In the genomic region with DNA sequence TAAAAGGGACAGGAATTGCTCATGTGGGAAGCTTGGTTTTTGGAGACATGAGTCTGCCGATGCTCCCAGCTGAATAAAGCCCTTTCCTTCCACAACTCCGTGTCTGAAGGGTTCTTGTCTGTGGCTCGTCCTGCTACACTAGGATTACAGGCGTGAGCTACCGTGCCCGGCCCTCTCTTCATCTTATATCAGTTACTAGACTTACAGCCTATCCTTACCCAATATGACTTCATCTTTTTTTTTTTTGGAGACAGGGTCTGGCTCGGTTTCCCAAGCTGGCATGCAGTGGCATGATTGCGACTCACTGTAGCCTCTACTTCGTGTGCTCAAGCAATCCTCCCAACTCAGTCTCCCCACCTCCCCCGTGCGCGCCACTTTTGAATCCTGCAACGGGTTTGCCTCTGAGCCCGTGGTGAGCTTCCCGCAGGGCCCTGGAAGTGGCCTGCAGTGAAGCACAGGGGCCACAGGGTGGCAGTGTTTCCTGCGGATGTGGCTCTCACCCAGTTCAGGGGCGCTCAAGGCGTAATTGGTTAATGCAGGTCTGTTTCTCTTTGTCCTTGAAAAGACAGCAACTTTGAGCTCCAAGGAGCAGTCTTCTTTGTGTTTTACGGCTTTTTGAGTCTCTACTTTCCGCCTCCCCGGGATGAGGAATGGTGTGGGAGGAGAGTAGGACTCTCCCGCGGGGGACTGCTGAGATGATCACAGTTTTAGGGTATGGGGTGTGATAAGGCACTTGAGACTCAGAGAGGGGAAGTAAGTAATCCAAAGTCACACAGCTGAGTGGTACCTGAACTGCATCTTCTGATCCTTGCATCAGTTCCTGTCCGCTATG, we compare ENCODE assay signal across 8 cellular contexts. TPM values are rescaled to one million over a fixed set of nuclear protein-coding genes. Genes with fewer than 3 reads are reported as not detected.
DNase-seq lines count a peak whose midpoint lies in the region; ATAC-seq and FAIRE-seq lines count a peak whose summit lies in the region.

No MANE protein-coding gene starts in this region.

- H3K27ac ChIP-seq in mesendoderm (ENCODE audit: low read depth, low read length), result peak overlapping the region; percentile 71

- peak overlapping the region; percentile 48 for H3K9ac ChIP-seq in mesendoderm (ENCODE audit: low read length)

- DNase-seq in NCI-H748 treated with DMSO at 0.1 percent for 48 hours (lab: John Stamatoyannopoulos, UW), result peak; percentile 44
- DNase-seq in activated CD4-positive, alpha-beta memory T cell treated with anti-CD3 and anti-CD28 coated beads, Interleukin-2, amount 10 ng/mL, durations not matched to agents 7 days and 5 days, result peak; percentile 76
- DNase-seq in ecto neural progenitor cell (ENCODE audit: low spot score), result peak; percentile 87
- DNase-seq in mesendoderm, result peak; percentile 91
- peak; percentile 29 to 35 for DNase-seq in stimulated activated CD8-positive, alpha-beta memory T cell treated with anti-CD3 and anti-CD28 coated beads, Interleukin-4, amount 100 ng/mL, for 1 hour (ENCODE audit: low read depth in 2 of 2, low spot score in 1 of 2)

- H3K4me1 Mint-ChIP-seq in activated CD4-positive, alpha-beta memory T cell treated with anti-CD3 and anti-CD28 coated beads, Interleukin-2, amount 10 ng/mL, durations not matched to agents 7 days and 5 days, result peaks cover 7% of the 10 kb centered on the region

- no peaks in the 10 kb centered on the region for H3K27me3 ChIP-seq in mesendoderm (ENCODE audit: insufficient read depth, low read length, poor library complexity)

- no peak overlapping the region for H3K23ac ChIP-seq in mesendoderm (ENCODE audit: low read length)

- WGBS in mesendoderm (ENCODE audit: extremely low coverage, insufficient coverage, low lambda C conversion rate), result no CpG with 5 or more reads among the region's 24 CpGs

- no peaks in the 10 kb centered on the region for H3K36me3 Mint-ChIP-seq in activated CD4-positive, alpha-beta memory T cell treated with anti-CD3 and anti-CD28 coated beads, Interleukin-2, amount 10 ng/mL, durations not matched to agents 7 days and 5 days (ENCODE audit: low read depth)

- H3K27ac Mint-ChIP-seq in activated CD4-positive, alpha-beta memory T cell treated with anti-CD3 and anti-CD28 coated beads, Interleukin-2, amount 10 ng/mL, durations not matched to agents 7 days and 5 days, result no peak overlapping the region

- no peak overlapping the region for H3K4me3 Mint-ChIP-seq in activated CD4-positive, alpha-beta memory T cell treated with anti-CD3 and anti-CD28 coated beads, Interleukin-2, amount 10 ng/mL, durations not matched to agents 7 days and 5 days

- H3K9me3 Mint-ChIP-seq in activated CD4-positive, alpha-beta memory T cell treated with anti-CD3 and anti-CD28 coated beads, Interleukin-2, amount 10 ng/mL, durations not matched to agents 7 days and 5 days, result no peaks in the 10 kb centered on the region

- no peak overlapping the region for H4K5ac ChIP-seq in mesendoderm (ENCODE audit: low read length)

- H3K18ac ChIP-seq in mesendoderm (ENCODE audit: low read length), result peak overlapping the region; percentile 66

- H3K79me1 ChIP-seq in mesendoderm (ENCODE audit: low read length), result no peaks in the 10 kb centered on the region

- H3K27me3 Mint-ChIP-seq in activated CD4-positive, alpha-beta memory T cell treated with anti-CD3 and anti-CD28 coated beads, Interleukin-2, amount 10 ng/mL, durations not matched to agents 7 days and 5 days, result peaks cover 5% of the 10 kb centered on the region

- FAIRE-seq in G401.6 (lab: Jason Lieb, UNC), result peak; percentile 17

- peak overlapping the region; percentile 62 for H3K4ac ChIP-seq in mesendoderm (ENCODE audit: low read depth, low read length)

- H3K4me1 ChIP-seq in mesendoderm (ENCODE audit: control insufficient read depth, low read depth, low read length), result peaks cover 2% of the 10 kb centered on the region

- peak overlapping the region; percentile 80 for H3K56ac ChIP-seq in mesendoderm (ENCODE audit: low read length)

- CTCF ChIA-PET in activated CD4-positive, alpha-beta memory T cell treated with anti-CD3 and anti-CD28 coated beads, Interleukin-2, amount 10 ng/mL, durations not matched to agents 7 days and 5 days (lab: Charles Lee), result interaction anchor here (0.6 to 3.7 kb wide), 33 partner anchors 9 to 477 kb away, joined by 3 to 56 read pairs (median 5); a partner anchor contains a TSS

- H2BK5ac ChIP-seq in mesendoderm (ENCODE audit: low read length), result peak overlapping the region; percentile 27

- POLR2A ChIA-PET in activated CD4-positive, alpha-beta memory T cell treated with anti-CD3 and anti-CD28 coated beads, Interleukin-2, amount 10 ng/mL, durations not matched to agents 7 days and 5 days (lab: Charles Lee), result interaction anchor here (0.9 kb wide), 2 partner anchors 8 to 393 kb away, joined by 5 to 8 read pairs; no protein-coding TSS in a partner anchor

- H3K79me2 ChIP-seq in mesendoderm (ENCODE audit: control insufficient read depth, insufficient read depth, low read length), result no peaks in the 10 kb centered on the region

- H3K4me2 ChIP-seq in mesendoderm (ENCODE audit: low read length), result peak overlapping the region; percentile 4

- no peak overlapping the region for H2BK120ac ChIP-seq in mesendoderm (ENCODE audit: low read depth, low read length)

- no peaks in the 10 kb centered on the region for H3K36me3 ChIP-seq in mesendoderm (ENCODE audit: control insufficient read depth, insufficient read depth, low read length)

- no peak overlapping the region for H2BK15ac ChIP-seq in mesendoderm (replicated peaks; ENCODE audit: low read depth)

- ATAC-seq in HG03045 (IDR thresholded peaks at IDR 0.05; ENCODE audit: unreplicated experiment) (peak; percentile 71), HG03457 (IDR thresholded peaks at IDR 0.05; ENCODE audit: unreplicated experiment) (no peak)

- no peak overlapping the region for H4K8ac ChIP-seq in mesendoderm (ENCODE audit: low read depth, low read length)

- no peak overlapping the region for H2AK5ac ChIP-seq in mesendoderm (ENCODE audit: low read length)

- H3K4me3 ChIP-seq in mesendoderm (ENCODE audit: low read length), result no peak overlapping the region

RNA-seq across cellular contexts. Expression of a gene that starts 22.7 kb away (rescaled TPM):
- under 1 TPM in 1 of 2 experiments, not detected in 1; 0.18 TPM for total RNA-seq in activated CD4-positive, alpha-beta memory T cell treated with anti-CD3 and anti-CD28 coated beads, Interleukin-2, amount 10 ng/mL, durations not matched to agents 7 days and 5 days
- polyA plus RNA-seq in mesendoderm (2013, experiment 1 of 2), result 87.4 TPM
- 90.0 TPM for polyA plus RNA-seq in mesendoderm (2013, experiment 2 of 2)

Comparison
In these comparisons a context has a peak if more than half of its experiments do, and no peak if none do; other contexts are left out.
1. DNase-seq: peak in every context shown above with its lines; median percentile 91 in mesendoderm; 87 in ecto neural progenitor cell; 76 in activated CD4-positive, alpha-beta memory T cell treated with anti-CD3 and anti-CD28 coated beads, Interleukin-2, amount 10 ng/mL, durations not matched to agents 7 days and 5 days; 44 in NCI-H748 treated with DMSO at 0.1 percent for 48 hours; 32 in stimulated activated CD8-positive, alpha-beta memory T cell treated with anti-CD3 and anti-CD28 coated beads, Interleukin-4, amount 100 ng/mL, for 1 hour.